ENCODE assay signal across 8 cellular contexts in the genomic region with DNA sequence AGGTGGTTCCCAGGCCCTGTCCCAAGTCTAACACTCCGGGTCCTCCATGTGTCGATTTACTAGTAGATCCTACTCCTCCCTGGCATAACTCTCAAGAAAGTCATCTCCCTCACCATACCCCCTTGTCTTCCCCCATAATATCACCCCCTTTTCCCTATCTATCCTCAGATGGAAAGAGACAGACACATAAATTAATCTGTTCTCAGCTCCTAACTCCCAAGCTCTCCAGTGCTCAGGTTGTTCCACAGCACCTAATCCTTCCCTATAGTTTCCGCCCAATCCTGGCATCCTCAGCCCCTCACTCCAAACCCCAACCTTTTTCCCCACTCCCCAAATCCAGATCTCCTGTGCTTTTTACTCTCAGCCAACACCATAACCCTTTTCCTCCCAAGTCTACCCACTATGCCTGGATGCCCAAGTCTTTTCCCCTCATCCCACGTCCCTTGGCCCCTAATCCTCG. TPM values are rescaled to one million over a fixed set of nuclear protein-coding genes. Genes with fewer than 3 reads are reported as not detected.
DNase-seq lines count a peak whose midpoint lies in the region; ATAC-seq, FAIRE-seq and TF ChIP-seq lines count a peak whose summit lies in the region.

No MANE protein-coding gene starts in this region.

- TF ChIP-seq POLR2A in esophagus squamous epithelium (IDR thresholded peaks at IDR 0.05) = no peak

- no peaks in the 10 kb centered on the region for H3K36me3 Mint-ChIP-seq in progenitor cell of endocrine pancreas (ENCODE audit: insufficient read depth)

- H3K4me3 ChIP-seq in GM06990 (replicated peaks; ENCODE audit: low read depth, low read length) = peak overlapping the region; percentile 100
- H3K4me3 ChIP-seq in esophagus squamous epithelium = peak overlapping the region; percentile 78 to 98 (median 92)

- H3K36me3 ChIP-seq in GM06990 (ENCODE audit: control insufficient read depth, insufficient read depth, low read length) = no peaks in the 10 kb centered on the region
- no peaks in the 10 kb centered on the region for H3K36me3 ChIP-seq in esophagus squamous epithelium

- H3K4me3 Mint-ChIP-seq in progenitor cell of endocrine pancreas (ENCODE audit: low read depth) = peak overlapping the region; percentile 88

- H3K4me1 ChIP-seq in esophagus squamous epithelium = peaks cover 8 to 63% (median 29%) of the 10 kb centered on the region in 3 donors

- no peaks in the 10 kb centered on the region for H3K27me3 Mint-ChIP-seq in progenitor cell of endocrine pancreas

- no peaks in the 10 kb centered on the region for H3K9me3 Mint-ChIP-seq in progenitor cell of endocrine pancreas (ENCODE audit: low read depth)

- peaks cover 24% of the 10 kb centered on the region for H3K4me1 Mint-ChIP-seq in progenitor cell of endocrine pancreas (ENCODE audit: low read depth)

- no peak for ATAC-seq in GM21423 (IDR thresholded peaks at IDR 0.05; ENCODE audit: unreplicated experiment)

- 6 to 8% methylated on average over 5 of the region's 5 CpGs for WGBS in esophagus squamous epithelium, 2 donors

- H3K27me3 ChIP-seq in GM06990 (replicated peaks; ENCODE audit: control insufficient read depth, insufficient read depth, low read length) = no peaks in the 10 kb centered on the region
- no peaks in the 10 kb centered on the region for H3K27me3 ChIP-seq in esophagus squamous epithelium

- H3K9me3 ChIP-seq in esophagus squamous epithelium = no peaks in the 10 kb centered on the region

- no peak for TF ChIP-seq CTCF in GM06990 (IDR thresholded peaks at IDR 0.05; ENCODE audit: insufficient read depth, low read length, poor library complexity, severe bottlenecking)
- no peak for TF ChIP-seq CTCF in esophagus squamous epithelium (IDR thresholded peaks at IDR 0.05)
- TF ChIP-seq CTCF in progenitor cell of endocrine pancreas (IDR thresholded peaks at IDR 0.05; ENCODE audit: unreplicated experiment) = no peak

- no peak for DNase-seq in GM06990 (ENCODE audit: extremely low read depth, insufficient read length)
- peak; percentile 19 for DNase-seq in RKO (ENCODE audit: low spot score)
- DNase-seq in esophagus squamous epithelium (lab: John Stamatoyannopoulos, UW) = no peak
- DNase-seq in progenitor cell of endocrine pancreas (ENCODE audit: low spot score, unreplicated experiment) = no peak
- no peak for DNase-seq in HTR-8/SVneo (ENCODE audit: insufficient read length, low spot score)
- DNase-seq in occipital lobe (lab: John Stamatoyannopoulos, UW) = no peak
- DNase-seq in NCI-H345 treated with DMSO at 0.1 percent for 48 hours (lab: John Stamatoyannopoulos, UW; ENCODE audit: unreplicated experiment) = no peak

- intact Hi-C loops in esophagus squamous epithelium (cut with DNase I) = no loop called here

- peak overlapping the region; percentile 95 for H3K27ac Mint-ChIP-seq in progenitor cell of endocrine pancreas

- peak overlapping the region; percentile 96 to 98 (median 97) for H3K27ac ChIP-seq in esophagus squamous epithelium

- no peak for FAIRE-seq in HTR-8/SVneo (lab: Jason Lieb, UNC)

RNA-seq across cellular contexts. Expression of a gene that starts 0.8 kb away (rescaled TPM):
- 10 to 100 TPM; 43.8 to 52.8 (median 50.0) TPM for total RNA-seq in esophagus squamous epithelium
- total RNA-seq in progenitor cell of endocrine pancreas = 55.2 and 56.3 TPM in 2 replicates
- 21.7 TPM for total RNA-seq in occipital lobe
